8 cellular contexts compared by ENCODE assay signal in genomic region chr16:33844533-33844932, GRCh38.
A peak's percentile ranks its signal among the peaks of the same experiment; 100 is the strongest.
DNase-seq lines count a peak whose midpoint lies in the region; ATAC-seq, FAIRE-seq and TF ChIP-seq lines count a peak whose summit lies in the region.
"Not testable (repeated sequence)": the region's sequence is repeated elsewhere in the genome, so short reads cannot be mapped to it uniquely, and the experiment has no call there.

No MANE protein-coding gene starts in this region.

- H2AFZ ChIP-seq in OCI-LY3 (ENCODE audit: low read depth, low read length); HepG2 (ENCODE audit: low read length): not testable (repeated sequence)

- H3K4me1 Mint-ChIP-seq in activated naive CD8-positive, alpha-beta T cell treated with anti-CD3 and anti-CD28 coated beads, Interleukin-2, amount 50 U/mL, for 24 hours; stimulated activated naive CD8-positive, alpha-beta T cell treated with anti-CD3 and anti-CD28 coated beads, Interleukin-15, amount 100 ng/mL, for 72 hours: not testable (repeated sequence)

- ATAC-seq in GM19351 (IDR thresholded peaks at IDR 0.05; ENCODE audit: unreplicated experiment) (peak; percentile 85), HepG2 (peak; percentile 92)
- ATAC-seq in activated naive CD8-positive, alpha-beta T cell treated with anti-CD3 and anti-CD28 coated beads, Interleukin-2, amount 50 U/mL, for 24 hours; stimulated activated naive CD8-positive, alpha-beta T cell treated with anti-CD3 and anti-CD28 coated beads, Interleukin-15, amount 100 ng/mL, for 72 hours: not testable (repeated sequence)

- not testable (repeated sequence) for H3K4me3 ChIP-seq in MG63; OCI-LY3 (ENCODE audit: low read length); HepG2 (replicated peaks in 1 of 3; ENCODE audit: insufficient read depth in 1 of 3, low read depth in 2 of 3, low read length in 3 of 3)

- H3K27ac ChIP-seq in OCI-LY3 (ENCODE audit: low read length); HepG2 (ENCODE audit: extremely low read length, insufficient read depth, low read length): not testable (repeated sequence)

- not testable (repeated sequence) for H3K27me3 Mint-ChIP-seq in activated naive CD8-positive, alpha-beta T cell treated with anti-CD3 and anti-CD28 coated beads, Interleukin-2, amount 50 U/mL, for 24 hours; stimulated activated naive CD8-positive, alpha-beta T cell treated with anti-CD3 and anti-CD28 coated beads, Interleukin-15, amount 100 ng/mL, for 72 hours

- not testable (repeated sequence) for H3K4me3 Mint-ChIP-seq in activated naive CD8-positive, alpha-beta T cell treated with anti-CD3 and anti-CD28 coated beads, Interleukin-2, amount 50 U/mL, for 24 hours; stimulated activated naive CD8-positive, alpha-beta T cell treated with anti-CD3 and anti-CD28 coated beads, Interleukin-15, amount 100 ng/mL, for 72 hours

- BruUV-seq in HepG2 (replicated peaks; lab: Mats Ljungman, UMichigan): not testable (repeated sequence)

- 7% methylated on average over 3 of the region's 10 CpGs for WGBS in HepG2 (ENCODE audit: low lambda C conversion rate)

- DNase-seq in DMS153 treated with DMSO at 0.1 percent for 48 hours (lab: John Stamatoyannopoulos, UW; ENCODE audit: unreplicated experiment) (peak; percentile 7), MG63 (peak; percentile 42)
- DNase-seq in activated CD4-positive, alpha-beta T cell treated with anti-CD3 and anti-CD28 coated beads for 48 hours: peak; percentile 49
- peak; percentile 13 for DNase-seq in activated naive CD8-positive, alpha-beta T cell treated with anti-CD3 and anti-CD28 coated beads, Interleukin-2, amount 50 U/mL, for 24 hours
- not testable (repeated sequence) for DNase-seq in HepG2 (ENCODE audit: low spot score)
- peak; percentile 22 to 25 for DNase-seq in stimulated activated naive CD8-positive, alpha-beta T cell treated with anti-CD3 and anti-CD28 coated beads, Interleukin-15, amount 100 ng/mL, for 72 hours

- not testable (repeated sequence) for TF ChIP-seq RAD21 in HepG2 (CRISPR knock-in tag; IDR thresholded peaks at IDR 0.05)

- not testable (repeated sequence) for H3K4me2 ChIP-seq in OCI-LY3 (ENCODE audit: low read length); HepG2 (ENCODE audit: low read depth, low read length)

- FAIRE-seq in HepG2 (lab: Jason Lieb, UNC): not testable (repeated sequence)

- not testable (repeated sequence) for H3K9me3 ChIP-seq in MG63; OCI-LY3 (ENCODE audit: insufficient read depth, low read length); HepG2 (ENCODE audit: low read length)

- not testable (repeated sequence) for H3K9ac ChIP-seq in OCI-LY3 (ENCODE audit: low read length); HepG2 (ENCODE audit: insufficient read depth, low read depth, low read length)

- intact Hi-C loops in HepG2 (cut with micrococcal nuclease; ENCODE audit: unreplicated experiment): not testable (repeated sequence)

- not testable (repeated sequence) for TF ChIP-seq POLR2A in HepG2 (IDR thresholded peaks at IDR 0.05; ENCODE audit: insufficient read depth in 1 of 2, low read depth in 2 of 2, low read length in 2 of 2)

- in situ Hi-C loops in HepG2 (cut with HindIII; ENCODE audit: extremely low pct_ligation_motif_present, low pct_unique_long_range_greater_than_20kb): not testable (repeated sequence)

- H3K79me2 ChIP-seq in OCI-LY3 (ENCODE audit: low read length); HepG2 (ENCODE audit: insufficient read depth, low read length): not testable (repeated sequence)

- H3K9me3 Mint-ChIP-seq in activated naive CD8-positive, alpha-beta T cell treated with anti-CD3 and anti-CD28 coated beads, Interleukin-2, amount 50 U/mL, for 24 hours; stimulated activated naive CD8-positive, alpha-beta T cell treated with anti-CD3 and anti-CD28 coated beads, Interleukin-15, amount 100 ng/mL, for 72 hours: not testable (repeated sequence)

- POLR2A ChIA-PET in HepG2 (lab: Yijun Ruan, JAX): not testable (repeated sequence)

- H3K36me3 ChIP-seq in MG63; OCI-LY3 (replicated peaks; ENCODE audit: low read depth, low read length); HepG2 (replicated peaks in 1 of 2; ENCODE audit: control insufficient read depth in 1 of 2, insufficient read depth in 2 of 2, low read length in 2 of 2): not testable (repeated sequence)

- peak; percentile 15 for TF ChIP-seq CTCF in OCI-LY3 (IDR thresholded peaks at IDR 0.05; ENCODE audit: low read depth, low read length)
- TF ChIP-seq CTCF in HepG2 (CRISPR knock-in tag; IDR thresholded peaks at IDR 0.05): not testable (repeated sequence)

- not testable (repeated sequence) for H3K27ac Mint-ChIP-seq in activated naive CD8-positive, alpha-beta T cell treated with anti-CD3 and anti-CD28 coated beads, Interleukin-2, amount 50 U/mL, for 24 hours; stimulated activated naive CD8-positive, alpha-beta T cell treated with anti-CD3 and anti-CD28 coated beads, Interleukin-15, amount 100 ng/mL, for 72 hours

- not testable (repeated sequence) for H4K20me1 ChIP-seq in OCI-LY3 (ENCODE audit: insufficient read depth, low read length); HepG2 (ENCODE audit: insufficient read depth, low read length)

- not testable (repeated sequence) for TF ChIP-seq EP300 in HepG2 (IDR thresholded peaks at IDR 0.05; ENCODE audit: low read depth in 2 of 2, low read length in 2 of 2); HepG2 (CRISPR knock-in tag; IDR thresholded peaks at IDR 0.05; ENCODE audit: borderline replicate concordance)

- H3K36me3 Mint-ChIP-seq in activated naive CD8-positive, alpha-beta T cell treated with anti-CD3 and anti-CD28 coated beads, Interleukin-2, amount 50 U/mL, for 24 hours (ENCODE audit: low read depth): not testable (repeated sequence)

- not testable (repeated sequence) for H3K27me3 ChIP-seq in MG63; OCI-LY3 (ENCODE audit: low read depth, low read length); HepG2 (ENCODE audit: control insufficient read depth in 1 of 2, insufficient read depth in 2 of 2, low read length in 2 of 2)

- CTCF ChIA-PET in HepG2 (lab: Yijun Ruan, JAX; ENCODE audit: low intra/inter-chr PET ratio, low total read pairs): not testable (repeated sequence)

- not testable (repeated sequence) for H3K4me1 ChIP-seq in OCI-LY3 (ENCODE audit: low read length); HepG2 (ENCODE audit: insufficient read depth, low read length)

TF ChIP-seq in HepG2, 621 proteins besides CTCF, POLR2A, EP300 and RAD21:
- peak; percentile 58 for TF ChIP-seq STAG1 (CRISPR knock-in tag; IDR thresholded peaks at IDR 0.05)
